In the genomic region with DNA sequence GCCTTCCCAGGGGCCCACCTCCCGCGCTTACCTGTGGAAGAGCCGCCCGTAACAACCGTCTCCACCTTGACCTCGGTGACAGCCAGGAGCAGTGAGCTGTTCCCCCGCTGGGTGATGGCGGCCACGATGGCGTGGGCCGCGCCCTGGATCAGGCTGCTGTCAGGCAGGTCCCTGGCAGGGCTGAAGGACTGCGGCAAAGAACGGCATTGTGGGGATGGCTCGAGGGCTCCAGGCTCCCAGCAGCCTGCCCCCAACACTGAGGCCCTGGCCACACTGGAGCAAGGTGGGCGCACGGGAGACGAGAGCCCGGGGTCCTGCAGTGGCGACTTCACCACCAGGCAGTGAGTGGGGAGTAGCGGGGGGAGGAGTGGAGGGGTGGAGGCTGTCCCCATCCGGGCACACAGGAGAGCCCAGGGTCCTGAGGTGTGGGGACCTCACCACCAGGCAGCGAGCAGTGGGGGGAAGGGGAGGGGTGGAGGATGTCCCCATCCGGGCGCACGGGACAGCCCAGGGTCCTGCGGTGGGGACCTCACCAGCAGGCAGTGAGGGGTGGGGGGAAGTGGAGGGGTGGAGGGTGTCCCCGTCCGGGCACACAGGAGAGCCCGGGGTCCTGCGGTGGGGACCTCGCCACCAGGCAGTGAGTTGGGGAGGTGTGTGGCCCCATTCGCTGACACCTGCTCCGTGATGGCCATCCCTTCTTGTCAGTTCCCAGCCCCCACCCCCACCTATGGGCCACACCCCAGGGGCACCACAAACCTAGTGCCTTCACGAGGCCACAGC, we compare ENCODE assay signal across 28 cellular contexts. TPM values are rescaled to one million over a fixed set of nuclear protein-coding genes. Genes with fewer than 3 reads are reported as not detected.
DNase-seq lines count a peak whose midpoint lies in the region; ATAC-seq, FAIRE-seq and TF ChIP-seq lines count a peak whose summit lies in the region.
"Had no signal": no experiment of that assay in that cellular context is flagged by ENCODE, and none has a peak within 500 bp of the region (broad histone marks: within the 10 kb centered on the region; RNA-seq: fewer than 3 reads in every experiment).

No MANE protein-coding gene starts in this region.

- no peak overlapping the region for H3K27ac Mint-ChIP-seq in activated naive CD4-positive, alpha-beta T cell treated with anti-CD3 and anti-CD28 coated beads, Interleukin-2, amount 10 ng/mL, durations not matched to agents 7 days and 5 days
- H3K27ac Mint-ChIP-seq: CD8-positive, alpha-beta memory T cell; dendritic cell treated with granulocyte-macrophage colony-stimulating factor and Interleukin-4, amounts not matched to agents 40 ng/mL and 50 ng/mL, for 4 days; nephron progenitor cell; stimulated activated naive B cell treated with anti-CD40 and anti-IgM and Interleukin-4, amounts not matched to agents 10 μg/mL and 1 μg/mL and 100 μg/mL, for 72 hours had no signal

- no peak overlapping the region for H3K9ac ChIP-seq in H1 (replicated peaks in 1 of 4; ENCODE audit: extremely low read depth in 1 of 4, low read depth in 3 of 4, low read length in 3 of 4)

- TF ChIP-seq RAD21 in H1 (IDR thresholded peaks at IDR 0.05 in 1 of 2, conservative IDR thresholded peaks at IDR 0.05 in 1 of 2; ENCODE audit: low read depth in 2 of 2, low read length in 2 of 2): no peak

- CTCF ChIA-PET in H1 (lab: Charles Lee; ENCODE audit: partially characterized antibody): no interaction called here
- CTCF ChIA-PET in activated naive CD4-positive, alpha-beta T cell treated with anti-CD3 and anti-CD28 coated beads, Interleukin-2, amount 10 ng/mL, durations not matched to agents 7 days and 5 days (lab: Charles Lee): no interaction called here

- H3K23ac ChIP-seq in H1 (ENCODE audit: insufficient read length): no peak overlapping the region

- peaks cover 5 to 16% of the 10 kb centered on the region in 2 experiments for H3K9me3 ChIP-seq in H1 (ENCODE audit: insufficient read depth in 2 of 2, low read depth in 1 of 2, low read length in 1 of 2)
- peaks cover 4 to 13% (median 9%) of the 10 kb centered on the region in 4 donors for H3K9me3 ChIP-seq in sigmoid colon
- H3K9me3 ChIP-seq: pancreas had no signal

- no peak overlapping the region for H4K91ac ChIP-seq in H1 (replicated peaks; ENCODE audit: insufficient read length, low read length)

- H4K20me1 ChIP-seq in H1 (replicated peaks in 1 of 2; ENCODE audit: control insufficient read depth in 1 of 2, insufficient read depth in 2 of 2, low read length in 2 of 2): peaks cover 0 to 4% of the 10 kb centered on the region in 2 experiments

- no peak overlapping the region for H2BK15ac ChIP-seq in H1 (ENCODE audit: low read length)

- H2AFZ ChIP-seq in H1 (ENCODE audit: low read length): no peak overlapping the region

- H3K23me2 ChIP-seq in H1 (ENCODE audit: low read depth, low read length): no peaks in the 10 kb centered on the region

- DNase-seq in Right ventricle myocardium superior (peak; percentile 36), left ventricle myocardium superior (no peak), GM06990 (ENCODE audit: extremely low read depth, insufficient read length) (peak; percentile 4), H1 (ENCODE audit: low read depth in 1 of 2, low spot score in 2 of 2) (no peak), sigmoid colon (peak; percentile 60), amniotic stem cell (lab: John Stamatoyannopoulos, UW) (no peak)
- no peak for DNase-seq in activated CD4-positive, alpha-beta T cell treated with anti-CD3 and anti-CD28 coated beads, Interleukin-2, amount 50 U/mL, for 4 hours
- DNase-seq in activated naive CD4-positive, alpha-beta T cell treated with anti-CD3 and anti-CD28 coated beads, Interleukin-2, amount 10 ng/mL, durations not matched to agents 7 days and 5 days: no peak
- DNase-seq: activated naive CD4-positive, alpha-beta T cell; activated T-cell treated with anti-CD3 and anti-CD28 coated beads, Interleukin-2, amount 50 U/mL, for 48 hours; foreskin fibroblast; Karpas-422; kidney glomerular epithelial cell; mesenchymal stem cell; NCI-H1417; NCI-H2029; NCI-H510A treated with DMSO at 0.1 percent for 48 hours; nephron progenitor cell; stimulated activated CD4-positive, alpha-beta T cell treated with anti-CD3 and anti-CD28 coated beads, Interleukin-12 subunit alpha, Interleukin-12 subunit beta, amount 100 ng/mL, for 4 hours; stimulated activated naive B cell treated with anti-CD40 and anti-IgM and Interleukin-4, amounts not matched to agents 10 μg/mL and 1 μg/mL and 100 μg/mL, for 72 hours had no signal

- peaks cover 19% of the 10 kb centered on the region for H3K9me3 Mint-ChIP-seq in activated naive CD4-positive, alpha-beta T cell treated with anti-CD3 and anti-CD28 coated beads, Interleukin-2, amount 10 ng/mL, durations not matched to agents 7 days and 5 days

- TF ChIP-seq EP300 in H1 (IDR thresholded peaks at IDR 0.05; ENCODE audit: borderline replicate concordance in 1 of 2, low read depth in 2 of 2, low read length in 2 of 2): no peak
- TF ChIP-seq EP300 in sigmoid colon (IDR thresholded peaks at IDR 0.05): no peak

- no peak for ATAC-seq in Right ventricle myocardium superior (ENCODE audit: poor library complexity)
- ATAC-seq in left ventricle myocardium superior: no peak
- ATAC-seq: pancreas; stimulated activated naive B cell treated with anti-CD40 and anti-IgM and Interleukin-4, amounts not matched to agents 10 μg/mL and 1 μg/mL and 100 μg/mL, for 72 hours had no signal

- no peaks in the 10 kb centered on the region for H3K27me3 ChIP-seq in GM06990 (replicated peaks; ENCODE audit: control insufficient read depth, insufficient read depth, low read length)
- H3K27me3 ChIP-seq in H1 (replicated peaks in 1 of 4; ENCODE audit: control insufficient read depth in 3 of 4, extremely low read depth in 1 of 4, insufficient read depth in 3 of 4, low read length in 3 of 4): no peaks in the 10 kb centered on the region
- H3K27me3 ChIP-seq in sigmoid colon: no peaks in the 10 kb centered on the region
- H3K27me3 ChIP-seq: esophagus muscularis mucosa, pancreas had no signal

- no peak overlapping the region for H3K4me3 Mint-ChIP-seq in activated naive CD4-positive, alpha-beta T cell treated with anti-CD3 and anti-CD28 coated beads, Interleukin-2, amount 10 ng/mL, durations not matched to agents 7 days and 5 days
- H3K4me3 Mint-ChIP-seq: CD8-positive, alpha-beta memory T cell; central memory CD8-positive, alpha-beta T cell; dendritic cell treated with granulocyte-macrophage colony-stimulating factor and Interleukin-4, amounts not matched to agents 40 ng/mL and 50 ng/mL, for 4 days; nephron progenitor cell; stimulated activated naive B cell treated with anti-CD40 and anti-IgM and Interleukin-4, amounts not matched to agents 10 μg/mL and 1 μg/mL and 100 μg/mL, for 72 hours had no signal

- no peak overlapping the region for H3K4me2 ChIP-seq in H1 (ENCODE audit: insufficient read depth in 1 of 2, low read depth in 2 of 2, low read length in 2 of 2)

- H3K27ac ChIP-seq in H1 (ENCODE audit: low read depth, low read length) (no peak overlapping the region), sigmoid colon (no peak overlapping the region)
- H3K27ac ChIP-seq: esophagus muscularis mucosa, pancreas had no signal

- no peaks in the 10 kb centered on the region for H3K4me1 Mint-ChIP-seq in activated naive CD4-positive, alpha-beta T cell treated with anti-CD3 and anti-CD28 coated beads, Interleukin-2, amount 10 ng/mL, durations not matched to agents 7 days and 5 days
- H3K4me1 Mint-ChIP-seq: CD8-positive, alpha-beta memory T cell; central memory CD8-positive, alpha-beta T cell; nephron progenitor cell; stimulated activated naive B cell treated with anti-CD40 and anti-IgM and Interleukin-4, amounts not matched to agents 10 μg/mL and 1 μg/mL and 100 μg/mL, for 72 hours had no signal

- H3K4me1 ChIP-seq in H1 (replicated peaks in 1 of 4; ENCODE audit: control insufficient read depth in 3 of 4, insufficient read depth in 4 of 4, low read length in 3 of 4) (no peaks in the 10 kb centered on the region), sigmoid colon (no peaks in the 10 kb centered on the region)
- H3K4me1 ChIP-seq: esophagus muscularis mucosa, HAP-1, pancreas had no signal

- H4K5ac ChIP-seq in H1 (ENCODE audit: insufficient read length, low read depth, low read length): no peak overlapping the region

- no peak overlapping the region for H2BK120ac ChIP-seq in H1 (replicated peaks; ENCODE audit: low read depth, low read length)

- POLR2A ChIA-PET in H1 (lab: Charles Lee; ENCODE audit: partially characterized antibody): no interaction called here

- no peak overlapping the region for H3K18ac ChIP-seq in H1 (ENCODE audit: extremely low read depth, low read length)

- H3K56ac ChIP-seq in H1 (replicated peaks; ENCODE audit: insufficient read length, low read depth, low read length): no peak overlapping the region

- no peak overlapping the region for H2BK12ac ChIP-seq in H1 (ENCODE audit: low read depth, low read length)

- TF ChIP-seq CTCF in GM06990 (IDR thresholded peaks at IDR 0.05; ENCODE audit: insufficient read depth, low read length, poor library complexity, severe bottlenecking) (no peak), H1 (IDR thresholded peaks at IDR 0.05; ENCODE audit: control extremely low read depth in 1 of 3, insufficient read depth in 1 of 3, low read depth in 1 of 3, low read length in 3 of 3) (no peak), sigmoid colon (IDR thresholded peaks at IDR 0.05) (no peak)

- H2BK20ac ChIP-seq in H1 (ENCODE audit: low read length): no peak overlapping the region

- H4K8ac ChIP-seq in H1 (ENCODE audit: extremely low read depth, insufficient read depth, low read length): peak overlapping the region; percentile 25; the same call in 1 of the 2 replicates

- FAIRE-seq in H1 (lab: Jason Lieb, UNC): no peak
- FAIRE-seq: GM18507, pancreas had no signal

- WGBS in H1 (ENCODE audit: extremely low coverage in 1 of 2, insufficient coverage in 1 of 2, insufficient read length in 1 of 2, insufficient replicate concordance in 2 of 2, low coverage in 1 of 2, low lambda C conversion rate in 2 of 2, missing lambda C conversion rate in 1 of 2), 2 experiments: 93% methylated on average over 14 of the region's 35 CpGs; no CpG with 5 or more reads in 1 of the 2 experiments
- WGBS in sigmoid colon, 2 donors: 94 to 97% methylated on average over 35 of the region's 35 CpGs

- no peak overlapping the region for H2AK5ac ChIP-seq in H1 (ENCODE audit: low read depth, low read length)

- no peaks in the 10 kb centered on the region for H3K36me3 Mint-ChIP-seq in activated naive CD4-positive, alpha-beta T cell treated with anti-CD3 and anti-CD28 coated beads, Interleukin-2, amount 10 ng/mL, durations not matched to agents 7 days and 5 days

- no peak for TF ChIP-seq POLR2A in H1 (IDR thresholded peaks at IDR 0.05; ENCODE audit: control extremely low read depth in 1 of 2, low read depth in 2 of 2, low read length in 2 of 2)
- no peak for TF ChIP-seq POLR2A in sigmoid colon (IDR thresholded peaks at IDR 0.05)

- H2BK5ac ChIP-seq in H1 (ENCODE audit: low read depth, low read length): no peak overlapping the region

- no peak overlapping the region for H3K14ac ChIP-seq in H1 (ENCODE audit: insufficient read length)

- intact Hi-C loops in Right ventricle myocardium superior (cut with DNase I) (no loop called here), left ventricle myocardium superior (cut with micrococcal nuclease) (no loop called here), sigmoid colon (cut with DNase I) (no loop called here)

- no peaks in the 10 kb centered on the region for H3K27me3 Mint-ChIP-seq in activated naive CD4-positive, alpha-beta T cell treated with anti-CD3 and anti-CD28 coated beads, Interleukin-2, amount 10 ng/mL, durations not matched to agents 7 days and 5 days
- H3K27me3 Mint-ChIP-seq: CD8-positive, alpha-beta memory T cell; central memory CD8-positive, alpha-beta T cell; dendritic cell treated with granulocyte-macrophage colony-stimulating factor and Interleukin-4, amounts not matched to agents 40 ng/mL and 50 ng/mL, for 4 days; stimulated activated naive B cell treated with anti-CD40 and anti-IgM and Interleukin-4, amounts not matched to agents 10 μg/mL and 1 μg/mL and 100 μg/mL, for 72 hours had no signal

- H3K79me2 ChIP-seq in H1 (ENCODE audit: control insufficient read depth in 1 of 2, insufficient read depth in 2 of 2, low read length in 2 of 2): no peaks in the 10 kb centered on the region

- no peak overlapping the region for H3K4ac ChIP-seq in H1 (replicated peaks; ENCODE audit: insufficient read length, low read depth, low read length)

- H3K36me3 ChIP-seq in GM06990 (ENCODE audit: control insufficient read depth, insufficient read depth, low read length) (no peaks in the 10 kb centered on the region), H1 (ENCODE audit: control insufficient read depth in 2 of 4, insufficient read depth in 4 of 4, low read length in 3 of 4) (peaks cover 0 to 4% (median 0%) of the 10 kb centered on the region in 4 experiments; a peak in 2 of 8 replicates), sigmoid colon (no peaks in the 10 kb centered on the region)
- H3K36me3 ChIP-seq: pancreas had no signal

- H3K79me1 ChIP-seq in H1 (ENCODE audit: low read depth, low read length): no peaks in the 10 kb centered on the region

- no peak overlapping the region for H3K4me3 ChIP-seq in GM06990 (replicated peaks; ENCODE audit: low read depth, low read length)
- no peak overlapping the region for H3K4me3 ChIP-seq in H1 (ENCODE audit: extremely low read depth in 1 of 4, insufficient read depth in 2 of 4, low read depth in 3 of 4, low read length in 4 of 4)
- H3K4me3 ChIP-seq in sigmoid colon: no peak overlapping the region
- H3K4me3 ChIP-seq: esophagus muscularis mucosa, HAP-1, pancreas had no signal

RNA-seq across cellular contexts. Expression of a gene that starts 24.9 kb away (rescaled TPM):
- total RNA-seq in Right ventricle myocardium superior (28.6 TPM), left ventricle myocardium superior (33.6 TPM), sigmoid colon (1 to 10 TPM; 1.8 to 4.2 (median 3.5) TPM)
- total RNA-seq in H1 (2021; fragmentation: NEBNext Ultra II Directional; extraction: Animal tissue kit (Norgen Biotek cat#: 25700)): 6.2 and 8.9 TPM in 2 replicates
- polyA plus RNA-seq in H1 (2011; rRNA removed) (2.8 and 4.8 TPM in 2 replicates), sigmoid colon (10 to 100 TPM in 1 of 3 donors, 1 to 10 TPM in 1, under 1 TPM in 1; 0.60 to 12.3 (median 2.1) TPM)
- polyA plus RNA-seq in H1 (2011; cell fraction: cytosol; rRNA removed): 6.5 TPM
- 27.2 TPM for polyA plus RNA-seq in H1 (2011; cell fraction: nucleus; rRNA removed)
- polyA plus RNA-seq in H1 (2012, experiment 1 of 2): 5.4 to 9.8 TPM (median 7.3 TPM) in 4 replicates
- 4.8 TPM for polyA plus RNA-seq in H1 (2012, experiment 2 of 2)
- 4.2 TPM for polyA plus RNA-seq in H1 (2013, experiment 1 of 2)
- polyA plus RNA-seq in H1 (2013, experiment 2 of 2): 4.1 TPM
- polyA minus RNA-seq in H1 (2011; rRNA and poly(A)+ RNA removed): 3.4 and 4.7 TPM in 2 replicates
- 2.9 TPM for polyA minus RNA-seq in H1 (2011; cell fraction: cytosol; rRNA and poly(A)+ RNA removed)
- 5.7 TPM for polyA minus RNA-seq in H1 (2011; cell fraction: nucleus; rRNA and poly(A)+ RNA removed)
- total RNA-seq: RPMI7951 had no signal

RNA-seq across cellular contexts. Expression of a gene that starts 37.5 kb away (rescaled TPM):
- total RNA-seq in Right ventricle myocardium superior (32.2 TPM), left ventricle myocardium superior (34.7 TPM), sigmoid colon (10 to 100 TPM in 1 of 4 donors, 1 to 10 TPM in 3; 4.1 to 10.5 (median 6.1) TPM)
- total RNA-seq in H1 (2021; fragmentation: NEBNext Ultra II Directional; extraction: Animal tissue kit (Norgen Biotek cat#: 25700)): 33.3 and 33.6 TPM in 2 replicates
- polyA plus RNA-seq in H1 (2011; rRNA removed) (25.5 and 40.3 TPM in 2 replicates), sigmoid colon (10 to 100 TPM; 24.3 to 47.4 (median 32.4) TPM)
- polyA plus RNA-seq in H1 (2011; cell fraction: cytosol; rRNA removed): 35.2 TPM
- 49.1 TPM for polyA plus RNA-seq in H1 (2011; cell fraction: nucleus; rRNA removed)
- polyA plus RNA-seq in H1 (2012, experiment 1 of 2): 28.3 to 44.3 TPM (median 38.0 TPM) in 4 replicates
- 26.9 TPM for polyA plus RNA-seq in H1 (2012, experiment 2 of 2)
- polyA plus RNA-seq in H1 (2013, experiment 1 of 2): 21.1 TPM
- polyA plus RNA-seq in H1 (2013, experiment 2 of 2): 19.1 TPM
- 3.2 and 4.2 TPM in 2 replicates for polyA minus RNA-seq in H1 (2011; rRNA and poly(A)+ RNA removed)
- polyA minus RNA-seq in H1 (2011; cell fraction: cytosol; rRNA and poly(A)+ RNA removed): 13.7 TPM
- 12.6 TPM for polyA minus RNA-seq in H1 (2011; cell fraction: nucleus; rRNA and poly(A)+ RNA removed)

Comparison
In these comparisons a context has a peak if more than half of its experiments do, and no peak if none do; other contexts are left out.
1. DNase-seq: peak in Right ventricle myocardium superior (single experiment), GM06990 (single experiment) and sigmoid colon (single experiment); none in left ventricle myocardium superior (single experiment), H1 (0 of 2), activated CD4-positive, alpha-beta T cell treated with anti-CD3 and anti-CD28 coated beads, Interleukin-2, amount 50 U/mL, for 4 hours (0 of 2), amniotic stem cell (single experiment) and activated naive CD4-positive, alpha-beta T cell treated with anti-CD3 and anti-CD28 coated beads, Interleukin-2, amount 10 ng/mL, durations not matched to agents 7 days and 5 days (single experiment).